Comparison of ENCODE assay signal across 9 cellular contexts in the genomic region with DNA sequence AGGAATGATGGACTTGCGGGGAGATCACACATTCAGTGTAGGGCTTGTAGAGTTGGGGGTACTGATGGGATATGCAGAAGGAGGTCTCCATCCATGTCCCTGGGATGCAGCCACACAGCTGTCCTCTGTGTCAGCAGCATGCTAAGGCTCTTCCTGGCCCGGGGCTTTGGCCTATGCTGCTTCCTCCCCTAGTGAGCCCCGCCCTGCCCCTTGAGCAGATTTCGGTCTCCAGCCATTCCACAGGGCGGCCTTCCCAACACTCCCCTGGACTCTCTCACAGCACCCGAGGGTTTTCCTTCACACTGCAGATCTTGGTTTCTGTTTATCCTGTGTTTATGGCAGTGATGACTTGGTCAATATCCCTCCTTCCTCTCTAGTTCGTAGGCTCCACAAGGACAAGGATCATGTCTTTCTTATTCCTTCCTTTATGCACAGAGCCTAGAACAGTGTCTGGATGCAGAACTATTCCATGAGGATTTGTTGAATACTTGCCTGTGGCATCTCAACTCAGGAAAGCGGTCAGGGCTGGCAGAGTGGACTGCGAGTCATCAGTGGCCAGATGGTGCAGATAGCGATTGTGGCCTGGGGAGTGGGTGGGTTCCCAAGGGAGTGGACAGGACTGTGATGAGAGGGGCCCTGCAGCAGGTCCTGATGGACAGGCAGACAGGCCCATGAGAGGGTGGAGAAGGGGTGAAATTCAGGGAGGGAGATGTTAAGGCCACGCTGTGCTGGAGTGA.
DNase-seq lines count a peak whose midpoint lies in the region; ATAC-seq and TF ChIP-seq lines count a peak whose summit lies in the region.
"Had no signal": no experiment of that assay in that cellular context is flagged by ENCODE, and none has a peak within 500 bp of the region (broad histone marks: within the 10 kb centered on the region; RNA-seq: fewer than 3 reads in every experiment).

No MANE protein-coding gene starts in this region.

- H3K27me3 Mint-ChIP-seq in memory B cell (peaks cover 1% of the 10 kb centered on the region), progenitor cell of endocrine pancreas (no peaks in the 10 kb centered on the region)

- no peaks in the 10 kb centered on the region for H3K9me3 ChIP-seq in breast epithelium

- H3K4me1 Mint-ChIP-seq in memory B cell = peaks cover 55% of the 10 kb centered on the region
- H3K4me1 Mint-ChIP-seq in progenitor cell of endocrine pancreas (ENCODE audit: low read depth) = peaks cover 6% of the 10 kb centered on the region

- ATAC-seq in memory B cell (ENCODE audit: low read depth) (no peak), HG03439 (IDR thresholded peaks at IDR 0.05; ENCODE audit: unreplicated experiment) (no peak), HG03025 (IDR thresholded peaks at IDR 0.05; ENCODE audit: low FRiP score, unreplicated experiment) (no peak)

- intact Hi-C loops in breast epithelium (cut with DNase I; ENCODE audit: low total_unique reads) = no loop called here

- TF ChIP-seq CTCF in breast epithelium (IDR thresholded peaks at IDR 0.05) (no peak), progenitor cell of endocrine pancreas (IDR thresholded peaks at IDR 0.05; ENCODE audit: unreplicated experiment) (no peak)

- H3K27ac Mint-ChIP-seq in memory B cell = peak overlapping the region; percentile 19
- no peak overlapping the region for H3K27ac Mint-ChIP-seq in progenitor cell of endocrine pancreas

- H3K36me3 ChIP-seq in breast epithelium = no peaks in the 10 kb centered on the region

- H3K27ac ChIP-seq in breast epithelium = peak overlapping the region; percentile 89 to 91
- no peak overlapping the region for H3K27ac ChIP-seq in caudate nucleus (ENCODE audit: low read depth, low read length)

- H3K4me1 ChIP-seq in breast epithelium = peaks cover 4 to 45% of the 10 kb centered on the region in 2 donors

- H3K4me3 ChIP-seq in breast epithelium = no peak overlapping the region

- H3K4me3 Mint-ChIP-seq in memory B cell = peak overlapping the region; percentile 30
- H3K4me3 Mint-ChIP-seq in progenitor cell of endocrine pancreas (ENCODE audit: low read depth) = no peak overlapping the region

- H3K27me3 ChIP-seq in breast epithelium = no peaks in the 10 kb centered on the region

- H3K36me3 Mint-ChIP-seq in memory B cell = no peaks in the 10 kb centered on the region
- H3K36me3 Mint-ChIP-seq in progenitor cell of endocrine pancreas (ENCODE audit: insufficient read depth) = no peaks in the 10 kb centered on the region

- no peak for TF ChIP-seq POLR2A in breast epithelium (IDR thresholded peaks at IDR 0.05)

- H3K9me3 Mint-ChIP-seq in memory B cell (no peaks in the 10 kb centered on the region), progenitor cell of endocrine pancreas (ENCODE audit: low read depth) (no peaks in the 10 kb centered on the region)

- DNase-seq in AG20443 (ENCODE audit: low spot score) = peak; percentile 58
- DNase-seq in M059J (ENCODE audit: low read depth) = peak; percentile 87
- no peak for DNase-seq in breast epithelium (ENCODE audit: low spot score in 2 of 2)
- no peak for DNase-seq in memory B cell (ENCODE audit: low spot score in 2 of 2)
- no peak for DNase-seq in caudate nucleus (lab: John Stamatoyannopoulos, UW)
- DNase-seq in progenitor cell of endocrine pancreas (ENCODE audit: low spot score, unreplicated experiment) = no peak
- DNase-seq: NCI-H446 treated with DMSO at 0.1 percent for 48 hours had no signal

Comparison
In these comparisons a context has a peak if more than half of its experiments do, and no peak if none do; other contexts are left out.
1. DNase-seq: peak in AG20443 (single experiment) and M059J (single experiment); none in breast epithelium (0 of 2), memory B cell (0 of 2), caudate nucleus (0 of 61) and progenitor cell of endocrine pancreas (single experiment).